18 cellular contexts compared by ENCODE assay signal in genomic region chr5:91176288-91177016, GRCh38.
DNase-seq lines count a peak whose midpoint lies in the region; ATAC-seq and TF ChIP-seq lines count a peak whose summit lies in the region.
"Had no signal": no experiment of that assay in that cellular context is flagged by ENCODE, and none has a peak within 500 bp of the region (broad histone marks: within the 10 kb centered on the region; RNA-seq: fewer than 3 reads in every experiment).

No MANE protein-coding gene starts in this region.

- H4K8ac ChIP-seq in H9 (replicated peaks; ENCODE audit: insufficient read length, low read depth, low read length) (no peak overlapping the region), mesenchymal stem cell (ENCODE audit: low read length) (no peak overlapping the region)

- H3K9ac ChIP-seq in H9 (ENCODE audit: extremely low read depth, insufficient read length, low read length): no peak overlapping the region
- no peak overlapping the region for H3K9ac ChIP-seq in mesenchymal stem cell (ENCODE audit: low read length)

- H3K27ac ChIP-seq in H9 (ENCODE audit: insufficient read length, low read depth, low read length): no peak overlapping the region
- H3K27ac ChIP-seq in mesenchymal stem cell (ENCODE audit: low read length, poor library complexity, severe bottlenecking): peak overlapping the region; percentile 80
- H3K27ac ChIP-seq: gastrocnemius medialis, ovary, Peyer's patch had no signal

- H3K9me3 Mint-ChIP-seq in H9: peaks cover 0 to 3% of the 10 kb centered on the region in 2 experiments; a peak in 1 of 5 replicates
- no peaks in the 10 kb centered on the region for H3K9me3 Mint-ChIP-seq in stimulated activated effector memory CD8-positive, alpha-beta T cell treated with anti-CD3 and anti-CD28 coated beads, Interleukin-12 subunit alpha, Interleukin-12 subunit beta, amount 100 ng/mL, for 72 hours
- H3K9me3 Mint-ChIP-seq: CD8-positive, alpha-beta memory T cell; central memory CD8-positive, alpha-beta T cell had no signal

- H3K4me1 ChIP-seq in H9 (ENCODE audit: insufficient read depth, low read length): peaks cover 4% of the 10 kb centered on the region; the same call in 1 of the 2 replicates
- H3K4me1 ChIP-seq in mesenchymal stem cell (ENCODE audit: control insufficient read depth, insufficient read depth, low read depth, low read length): peaks cover 6% of the 10 kb centered on the region
- H3K4me1 ChIP-seq: gastrocnemius medialis, Peyer's patch had no signal

- no peak overlapping the region for H2AFZ ChIP-seq in H9 (ENCODE audit: low read length)
- H2AFZ ChIP-seq in mesenchymal stem cell (ENCODE audit: low read depth, low read length): no peak overlapping the region

- no peak overlapping the region for H3K4ac ChIP-seq in H9 (ENCODE audit: low read depth, low read length)
- H3K4ac ChIP-seq in mesenchymal stem cell (ENCODE audit: low read depth in 1 of 2, low read length in 2 of 2): no peak overlapping the region

- H2BK5ac ChIP-seq in H9 (ENCODE audit: insufficient read length, low read length) (no peak overlapping the region), mesenchymal stem cell (ENCODE audit: low read depth, low read length, poor library complexity, severe bottlenecking) (peak overlapping the region; percentile 63)

- peak; percentile 80 for DNase-seq in DMS 273 (lab: John Stamatoyannopoulos, UW; ENCODE audit: unreplicated experiment)
- no peak for DNase-seq in H9
- peak; percentile 33 for DNase-seq in astrocyte of the spinal cord (ENCODE audit: low read depth, low spot score)
- peak; percentile 36 for DNase-seq in mesenchymal stem cell
- DNase-seq in stimulated activated effector memory CD8-positive, alpha-beta T cell treated with anti-CD3 and anti-CD28 coated beads, Interleukin-12 subunit alpha, Interleukin-12 subunit beta, amount 100 ng/mL, for 72 hours (ENCODE audit: low spot score in 2 of 2): no peak
- DNase-seq in AG08396 (ENCODE audit: low spot score): no peak
- DNase-seq: activated CD4-positive, CD25-positive, alpha-beta regulatory T cell treated with anti-CD3 and anti-CD28 coated beads, Interleukin-2, amount 50 U/mL, for 72 hours; activated CD8-positive, alpha-beta memory T cell treated with anti-CD3 and anti-CD28 coated beads, Interleukin-2, amount 50 U/mL, for 4 hours; activated naive CD4-positive, alpha-beta T cell treated with anti-CD3 and anti-CD28 coated beads, Interleukin-2, amount 50 U/mL, for 16 hours; CD8-positive, alpha-beta memory T cell; gastrocnemius medialis; NCI-H2029; NCI-H526; ovary; Peyer's patch; stimulated activated CD4-positive, alpha-beta T cell treated with anti-CD3 and anti-CD28 coated beads, Interleukin-12 subunit alpha, Interleukin-12 subunit beta, amount 100 ng/mL, for 4 hours had no signal

- H2BK12ac ChIP-seq in H9 (ENCODE audit: insufficient read length, low read depth, low read length) (no peak overlapping the region), mesenchymal stem cell (ENCODE audit: low read length in 2 of 2) (no peak overlapping the region)

- H3K4me1 Mint-ChIP-seq in H9: peaks cover 18 to 19% of the 10 kb centered on the region in 2 experiments
- no peaks in the 10 kb centered on the region for H3K4me1 Mint-ChIP-seq in stimulated activated effector memory CD8-positive, alpha-beta T cell treated with anti-CD3 and anti-CD28 coated beads, Interleukin-12 subunit alpha, Interleukin-12 subunit beta, amount 100 ng/mL, for 72 hours
- H3K4me1 Mint-ChIP-seq: CD8-positive, alpha-beta memory T cell; central memory CD8-positive, alpha-beta T cell had no signal

- H4K20me1 ChIP-seq in H9 (ENCODE audit: control insufficient read depth, insufficient read depth, insufficient read length): no peaks in the 10 kb centered on the region

- H2AK5ac ChIP-seq in H9 (ENCODE audit: insufficient read length, low read length): no peak overlapping the region
- H2AK5ac ChIP-seq in mesenchymal stem cell (ENCODE audit: low read length, severe bottlenecking): no peak overlapping the region

- no peak overlapping the region for H2BK15ac ChIP-seq in H9 (ENCODE audit: low read depth, low read length)
- no peak overlapping the region for H2BK15ac ChIP-seq in mesenchymal stem cell (ENCODE audit: low read depth, poor library complexity, severe bottlenecking)

- H3K79me1 ChIP-seq in H9 (ENCODE audit: insufficient read depth, low read depth, low read length, poor library complexity, severe bottlenecking) (no peaks in the 10 kb centered on the region), mesenchymal stem cell (replicated peaks; ENCODE audit: low read length, poor library complexity, severe bottlenecking) (no peaks in the 10 kb centered on the region)

- in situ Hi-C loops in astrocyte of the spinal cord (cut with HindIII; ENCODE audit: low sequenced_read_pairs): no loop called here

- H3K23ac ChIP-seq in H9 (ENCODE audit: insufficient read length, low read depth, low read length) (no peak overlapping the region), mesenchymal stem cell (ENCODE audit: low read length in 2 of 2) (no peak overlapping the region)

- no peak overlapping the region for H3T11ph ChIP-seq in H9 (ENCODE audit: low read length)

- H4K91ac ChIP-seq in H9 (ENCODE audit: insufficient read length, low read depth, low read length) (no peak overlapping the region), mesenchymal stem cell (ENCODE audit: low read length) (no peak overlapping the region)

- ATAC-seq in stimulated activated effector memory CD8-positive, alpha-beta T cell treated with anti-CD3 and anti-CD28 coated beads, Interleukin-12 subunit alpha, Interleukin-12 subunit beta, amount 100 ng/mL, for 72 hours: no peak
- ATAC-seq in GM21717 (IDR thresholded peaks at IDR 0.05; ENCODE audit: unreplicated experiment): no peak
- ATAC-seq: gastrocnemius medialis had no signal

- no peak overlapping the region for H3K4me3 ChIP-seq in astrocyte of the spinal cord (ENCODE audit: low read depth, low read length)
- no peak overlapping the region for H3K4me3 ChIP-seq in mesenchymal stem cell (ENCODE audit: insufficient read depth in 1 of 2, low read depth in 1 of 2, low read length in 2 of 2)
- H3K4me3 ChIP-seq: gastrocnemius medialis, ovary, Peyer's patch had no signal

- peak overlapping the region in 2 of 3 experiments; percentile 53 to 70; a peak in 3 of 7 replicates for H3K27ac Mint-ChIP-seq in H9
- H3K27ac Mint-ChIP-seq in stimulated activated effector memory CD8-positive, alpha-beta T cell treated with anti-CD3 and anti-CD28 coated beads, Interleukin-12 subunit alpha, Interleukin-12 subunit beta, amount 100 ng/mL, for 72 hours: no peak overlapping the region
- H3K27ac Mint-ChIP-seq: CD8-positive, alpha-beta memory T cell had no signal

- H4K5ac ChIP-seq in H9 (ENCODE audit: insufficient read length, low read depth, low read length): no peak overlapping the region

- no peaks in the 10 kb centered on the region for H3K79me2 ChIP-seq in H9 (ENCODE audit: insufficient read depth, low read length)

- H3K9me3 ChIP-seq in H9 (ENCODE audit: control insufficient read depth, low read depth, low read length) (no peaks in the 10 kb centered on the region), mesenchymal stem cell (ENCODE audit: control insufficient read depth, low read length) (no peaks in the 10 kb centered on the region)
- H3K9me3 ChIP-seq: gastrocnemius medialis, ovary, Peyer's patch had no signal

- H3K4me2 ChIP-seq in H9 (ENCODE audit: insufficient read depth, insufficient read length, low read length) (no peak overlapping the region), mesenchymal stem cell (ENCODE audit: low read length, poor library complexity, severe bottlenecking) (no peak overlapping the region)

- no peaks in the 10 kb centered on the region for H3K27me3 Mint-ChIP-seq in H9 (ENCODE audit: low read depth)

- TF ChIP-seq CTCF in H9 (conservative IDR thresholded peaks at IDR 0.05) (no peak), astrocyte of the spinal cord (IDR thresholded peaks at IDR 0.05; ENCODE audit: low read depth, low read length) (no peak)

- H3K18ac ChIP-seq in H9 (ENCODE audit: insufficient read length, low read depth, low read length) (no peak overlapping the region), mesenchymal stem cell (ENCODE audit: low read depth in 1 of 2, low read length in 2 of 2) (no peak overlapping the region)

- H3K4me3 Mint-ChIP-seq in H9: no peak overlapping the region
- H3K4me3 Mint-ChIP-seq in stimulated activated effector memory CD8-positive, alpha-beta T cell treated with anti-CD3 and anti-CD28 coated beads, Interleukin-12 subunit alpha, Interleukin-12 subunit beta, amount 100 ng/mL, for 72 hours: no peak overlapping the region
- H3K4me3 Mint-ChIP-seq: CD8-positive, alpha-beta memory T cell; central memory CD8-positive, alpha-beta T cell had no signal

- H3K27me3 ChIP-seq in H9 (ENCODE audit: insufficient read depth, low read length): no peaks in the 10 kb centered on the region
- H3K27me3 ChIP-seq in mesenchymal stem cell (ENCODE audit: control insufficient read depth in 1 of 2, insufficient read depth in 1 of 2, low read length in 2 of 2): no peaks in the 10 kb centered on the region
- H3K27me3 ChIP-seq: gastrocnemius medialis, ovary, Peyer's patch had no signal

- H2BK20ac ChIP-seq in H9 (ENCODE audit: low read depth, low read length, poor library complexity, severe bottlenecking): no peak overlapping the region

- H3K36me3 ChIP-seq in mesenchymal stem cell (ENCODE audit: control insufficient read depth in 1 of 2, insufficient read depth in 2 of 2, low read depth in 1 of 2, low read length in 2 of 2): no peaks in the 10 kb centered on the region
- H3K36me3 ChIP-seq: gastrocnemius medialis, ovary, Peyer's patch had no signal

- no peak overlapping the region for H2BK120ac ChIP-seq in H9 (ENCODE audit: low read depth, low read length, poor library complexity, severe bottlenecking)
- H2BK120ac ChIP-seq in mesenchymal stem cell (ENCODE audit: low read depth, low read length): no peak overlapping the region

- no peak overlapping the region for H3K56ac ChIP-seq in H9 (ENCODE audit: insufficient read length, low read depth, low read length)

- no peaks in the 10 kb centered on the region for H3K36me3 Mint-ChIP-seq in H9 (ENCODE audit: insufficient read depth in 1 of 3, low read depth in 3 of 3)
- no peaks in the 10 kb centered on the region for H3K36me3 Mint-ChIP-seq in stimulated activated effector memory CD8-positive, alpha-beta T cell treated with anti-CD3 and anti-CD28 coated beads, Interleukin-12 subunit alpha, Interleukin-12 subunit beta, amount 100 ng/mL, for 72 hours
- H3K36me3 Mint-ChIP-seq: CD8-positive, alpha-beta memory T cell had no signal

- no peak overlapping the region for H3K14ac ChIP-seq in H9 (ENCODE audit: insufficient read depth, low read length)
- no peak overlapping the region for H3K14ac ChIP-seq in mesenchymal stem cell (ENCODE audit: low read length in 2 of 2)

- no peaks in the 10 kb centered on the region for H3K23me2 ChIP-seq in H9 (ENCODE audit: insufficient read length, low read depth, low read length, poor library complexity, severe bottlenecking)

- WGBS in H9 (ENCODE audit: extremely low coverage, insufficient read length, low lambda C conversion rate): no CpG with 5 or more reads among the region's 6 CpGs
- WGBS in mesenchymal stem cell: 67% methylated on average over 3 of the region's 6 CpGs

Comparison
In these comparisons a context has a peak if more than half of its experiments do, and no peak if none do; other contexts are left out.
1. DNase-seq: peak in DMS 273 (single experiment), astrocyte of the spinal cord (single experiment) and mesenchymal stem cell (single experiment); none in H9 (single experiment), stimulated activated effector memory CD8-positive, alpha-beta T cell treated with anti-CD3 and anti-CD28 coated beads, Interleukin-12 subunit alpha, Interleukin-12 subunit beta, amount 100 ng/mL, for 72 hours (0 of 2) and AG08396 (single experiment).